In genomic region chr2:45284621-45284995, GRCh38 we compare ENCODE assay signal across 15 cellular contexts.
DNase-seq lines count a peak whose midpoint lies in the region; ATAC-seq and TF ChIP-seq lines count a peak whose summit lies in the region.
"Had no signal": no experiment of that assay in that cellular context is flagged by ENCODE, and none has a peak within 500 bp of the region (broad histone marks: within the 10 kb centered on the region; RNA-seq: fewer than 3 reads in every experiment).

No MANE protein-coding gene starts in this region.

- peaks cover 70% of the 10 kb centered on the region for H3K4me1 Mint-ChIP-seq in chondrocyte (ENCODE audit: low read depth)
- H3K4me1 Mint-ChIP-seq: CD8-positive, alpha-beta memory T cell had no signal

- no peaks in the 10 kb centered on the region for H3K9me2 ChIP-seq in PC-3 (replicated peaks; ENCODE audit: low read length)

- DNase-seq in PC-3 (no peak), RWPE1 (ENCODE audit: low spot score) (no peak), chondrocyte (ENCODE audit: low spot score) (no peak), MV-4-11 (lab: John Stamatoyannopoulos, UW) (no peak), T-helper 1 cell (no peak)
- DNase-seq: Caco-2; CD8-positive, alpha-beta memory T cell; DND-41; GDM1; GOT3; H9 had no signal

- no peak for ATAC-seq in PC-3
- no peak for ATAC-seq in GM18907 (IDR thresholded peaks at IDR 0.05; ENCODE audit: unreplicated experiment)
- no peak for ATAC-seq in GM21737 (IDR thresholded peaks at IDR 0.05; ENCODE audit: unreplicated experiment)

- H3K9me3 Mint-ChIP-seq in chondrocyte (ENCODE audit: low read depth) = peaks cover 11% of the 10 kb centered on the region

- H3K4me2 ChIP-seq in PC-3 (ENCODE audit: low read length) (peak overlapping the region; percentile 40), skeletal muscle satellite cell (ENCODE audit: low read length) (no peak overlapping the region)

- peaks cover 18% of the 10 kb centered on the region for H3F3A ChIP-seq in PC-3 (ENCODE audit: low read length, unreplicated experiment)

- H3K4me1 ChIP-seq in PC-3 (ENCODE audit: insufficient read depth, low read length) = peaks cover 63% of the 10 kb centered on the region
- H3K4me1 ChIP-seq in skeletal muscle satellite cell (ENCODE audit: control insufficient read depth, insufficient read depth, low read length) = peaks cover 40% of the 10 kb centered on the region

- H3K27ac ChIP-seq in PC-3 (ENCODE audit: low read length) = peak overlapping the region; percentile 98
- H3K27ac ChIP-seq in RWPE1 = peak overlapping the region; percentile 90

- H3K9ac ChIP-seq in PC-3 (ENCODE audit: low read length) (peak overlapping the region; percentile 92), skeletal muscle satellite cell (ENCODE audit: low read depth, low read length) (peak overlapping the region; percentile 24)

- no peaks in the 10 kb centered on the region for H3K9me3 ChIP-seq in PC-3 (ENCODE audit: low read length)
- H3K9me3 ChIP-seq in skeletal muscle satellite cell (replicated peaks; ENCODE audit: low read length) = no peaks in the 10 kb centered on the region
- H3K9me3 ChIP-seq: A549, Caco-2 had no signal

- POLR2A ChIA-PET in PC-3 (lab: Charles Lee; ENCODE audit: unreplicated experiment) = interaction anchor here (0.6 kb wide), 1 partner anchor 155 kb away, joined by 3 read pairs; no protein-coding TSS in a partner anchor
- POLR2A ChIA-PET in RWPE1 (lab: Yijun Ruan, JAX; ENCODE audit: low non-redundant PET) = no interaction called here

- TF ChIP-seq CTCF in PC-3 (conservative IDR thresholded peaks at IDR 0.05; ENCODE audit: low read depth, low read length) (no peak), RWPE1 (conservative IDR thresholded peaks at IDR 0.05; ENCODE audit: low read depth) (no peak), chondrocyte (IDR thresholded peaks at IDR 0.05) (no peak)

- H3K4me3 Mint-ChIP-seq in chondrocyte (ENCODE audit: unreplicated experiment) = no peak overlapping the region
- H3K4me3 Mint-ChIP-seq: CD8-positive, alpha-beta memory T cell; H9 had no signal

- H4K20me1 ChIP-seq in PC-3 (ENCODE audit: low read length) = no peaks in the 10 kb centered on the region

- CTCF ChIA-PET in PC-3 (lab: Charles Lee) (no interaction called here), RWPE1 (lab: Yijun Ruan, JAX) (no interaction called here)

- peaks cover 1% of the 10 kb centered on the region for H3K36me3 Mint-ChIP-seq in chondrocyte (ENCODE audit: low read depth)

- H3K27me3 Mint-ChIP-seq in chondrocyte (ENCODE audit: low read depth) = no peaks in the 10 kb centered on the region

- H3K27ac Mint-ChIP-seq in chondrocyte (ENCODE audit: unreplicated experiment) = peak overlapping the region; percentile 94
- H3K27ac Mint-ChIP-seq: CD8-positive, alpha-beta memory T cell; H9 had no signal

- intact Hi-C loops in PC-3 (cut with micrococcal nuclease) = loop anchor here (5.0 kb wide), 2 partner anchors 43 to 203 kb away; no protein-coding TSS in a partner anchor

- H3K27me3 ChIP-seq in PC-3 (ENCODE audit: low read length) (no peaks in the 10 kb centered on the region), skeletal muscle satellite cell (ENCODE audit: control insufficient read depth, insufficient read depth, low read length) (no peaks in the 10 kb centered on the region)

- H2AFZ ChIP-seq in PC-3 (ENCODE audit: low read length) = no peak overlapping the region

- BruUV-seq in PC-3 (replicated peaks; lab: Mats Ljungman, UMichigan) = no TSS peak

- no peaks in the 10 kb centered on the region for H3K36me3 ChIP-seq in PC-3 (ENCODE audit: low read depth, low read length)
- no peaks in the 10 kb centered on the region for H3K36me3 ChIP-seq in skeletal muscle satellite cell (ENCODE audit: insufficient read depth, low read length)

- H3K4me3 ChIP-seq in PC-3 (ENCODE audit: low read length) (no peak overlapping the region; the same call in 1 of the 2 replicates), skeletal muscle satellite cell (ENCODE audit: low read length) (no peak overlapping the region)
- H3K4me3 ChIP-seq: A549 had no signal

- no peaks in the 10 kb centered on the region for H3K79me2 ChIP-seq in PC-3 (ENCODE audit: low read length)
